8 cellular contexts compared by ENCODE assay signal in genomic region chr5:168219515-168220410, GRCh38.
DNase-seq lines count a peak whose midpoint lies in the region; ATAC-seq, FAIRE-seq and TF ChIP-seq lines count a peak whose summit lies in the region.

No MANE protein-coding gene starts in this region.

- no peaks in the 10 kb centered on the region for H3K4me1 Mint-ChIP-seq in MCF 10A (ENCODE audit: insufficient read depth, unreplicated experiment)

- H3K4me1 ChIP-seq in A549 (0 out of 3 replicates have a peak, but pooled peaks cover 3% of the 10 kb centered on the region), KMS-11 (ENCODE audit: low read depth, poor library complexity, severe bottlenecking) (peaks cover 4% of the 10 kb centered on the region), iPS-20b (ENCODE audit: insufficient read depth, low read length) (peaks cover 21% of the 10 kb centered on the region), smooth muscle cell (ENCODE audit: low read depth) (peaks cover 8% of the 10 kb centered on the region)

- CTCF ChIA-PET in A549 (lab: Yijun Ruan, JAX), result interaction anchor here (0.6 to 3.7 kb wide), 54 partner anchors 8 to 855 kb away, joined by 3 to 21 read pairs (median 4); no protein-coding TSS in a partner anchor
- CTCF ChIA-PET in MCF 10A (lab: Yijun Ruan, JAX), result interaction anchor here (0.6 to 5.3 kb wide), 88 partner anchors 7 to 1488 kb away, joined by 3 to 42 read pairs (median 4); partner anchors contain the start of gene RARS1

- H3K4me3 ChIP-seq in A549 (peak overlapping the region; percentile 32; the same call in 2 of the 3 replicates), GM06990 (replicated peaks; ENCODE audit: low read depth, low read length) (no peak overlapping the region), H7 (ENCODE audit: insufficient read depth, low read depth, low read length) (no peak overlapping the region), KMS-11 (IDR thresholded peaks at IDR 0.05; ENCODE audit: insufficient read depth, low read depth, low read length) (no peak overlapping the region), iPS-20b (ENCODE audit: low read length) (peak overlapping the region; percentile 24; the same call in 1 of the 2 replicates), smooth muscle cell (peak overlapping the region; percentile 40)

- WGBS in A549 (ENCODE audit: missing lambda C conversion rate), result 14% methylated on average over 8 of the region's 8 CpGs
- 30% methylated on average over 8 of the region's 8 CpGs for WGBS in smooth muscle cell (ENCODE audit: low lambda C conversion rate)

- peak; percentile 77 to 89 for ATAC-seq in A549

- H3K27ac Mint-ChIP-seq in MCF 10A (ENCODE audit: low read depth, unreplicated experiment), result peak overlapping the region; percentile 37

- H3K9ac ChIP-seq in KMS-11 (no peak overlapping the region), iPS-20b (ENCODE audit: low read depth, low read length) (peak overlapping the region; percentile 35; the same call in 1 of the 2 replicates), smooth muscle cell (ENCODE audit: low read depth) (no peak overlapping the region)

- H3K4me2 ChIP-seq in A549 (peak overlapping the region; percentile 75), KMS-11 (peak overlapping the region; percentile 9; the same call in 1 of the 2 replicates), smooth muscle cell (peak overlapping the region; percentile 74)

- H3K27me3 ChIP-seq in GM06990 (replicated peaks; ENCODE audit: control insufficient read depth, insufficient read depth, low read length) (no peaks in the 10 kb centered on the region), H7 (ENCODE audit: control insufficient read depth, insufficient read depth, low read length) (no peaks in the 10 kb centered on the region), KMS-11 (ENCODE audit: insufficient read depth, low read depth) (no peaks in the 10 kb centered on the region), iPS-20b (ENCODE audit: insufficient read depth, low read length) (no peaks in the 10 kb centered on the region), smooth muscle cell (ENCODE audit: low read depth) (no peaks in the 10 kb centered on the region)

- BruUV-seq in MCF 10A (replicated peaks; lab: Mats Ljungman, UMichigan), result no TSS peak

- POLR2A ChIA-PET in A549 (lab: Yijun Ruan, JAX), result interaction anchor here (0.6 to 0.7 kb wide), 3 partner anchors 187 to 560 kb away, joined by 5 to 8 read pairs (median 7); partner anchors contain the start of gene PANK3
- POLR2A ChIA-PET in MCF 10A (lab: Yijun Ruan, JAX), result interaction anchor here (0.7 to 1.4 kb wide), 6 partner anchors 12 to 644 kb away, joined by 3 read pairs; no protein-coding TSS in a partner anchor

- TF ChIP-seq CTCF in A549 (IDR thresholded peaks at IDR 0.05) (peak; percentile 91), GM06990 (IDR thresholded peaks at IDR 0.05; ENCODE audit: insufficient read depth, low read length, poor library complexity, severe bottlenecking) (peak; percentile 69), KMS-11 (conservative IDR thresholded peaks at IDR 0.05; ENCODE audit: low read depth, low read length) (peak; percentile 77), MCF 10A (IDR thresholded peaks at IDR 0.05; ENCODE audit: unreplicated experiment) (peak; percentile 90), smooth muscle cell (IDR thresholded peaks at IDR 0.05; ENCODE audit: borderline replicate concordance, insufficient read depth, poor library complexity, severe bottlenecking) (peak; percentile 89)

- H4K20me1 ChIP-seq in KMS-11 (ENCODE audit: insufficient read depth) (no peaks in the 10 kb centered on the region), smooth muscle cell (ENCODE audit: low read depth) (no peaks in the 10 kb centered on the region)

- peak; percentile 89 to 95 for TF ChIP-seq RAD21 in A549 (conservative IDR thresholded peaks at IDR 0.05 in 1 of 2, IDR thresholded peaks at IDR 0.05 in 1 of 2)

- H3K36me3 Mint-ChIP-seq in MCF 10A (ENCODE audit: insufficient read depth, unreplicated experiment), result no peaks in the 10 kb centered on the region

- H2AFZ ChIP-seq in KMS-11 (ENCODE audit: low read depth) (peak overlapping the region; percentile 86), smooth muscle cell (ENCODE audit: low read depth) (peak overlapping the region; percentile 90)

- H3K36me3 ChIP-seq in GM06990 (ENCODE audit: control insufficient read depth, insufficient read depth, low read length) (no peaks in the 10 kb centered on the region), H7 (replicated peaks; ENCODE audit: control insufficient read depth, insufficient read depth, low read length) (no peaks in the 10 kb centered on the region), KMS-11 (ENCODE audit: insufficient read depth) (no peaks in the 10 kb centered on the region), iPS-20b (ENCODE audit: insufficient read depth, low read depth, low read length) (no peaks in the 10 kb centered on the region), smooth muscle cell (ENCODE audit: low read depth) (no peaks in the 10 kb centered on the region)

- no peak for TF ChIP-seq EP300 in A549 (IDR thresholded peaks at IDR 0.05)

- no peaks in the 10 kb centered on the region for H3F3A ChIP-seq in smooth muscle cell (ENCODE audit: low read depth)

- no peaks in the 10 kb centered on the region for H3K9me3 ChIP-seq in A549
- H3K9me3 ChIP-seq in iPS-20b (ENCODE audit: insufficient read depth, low read depth, low read length), result no peaks in the 10 kb centered on the region
- no peaks in the 10 kb centered on the region for H3K9me3 ChIP-seq in smooth muscle cell (replicated peaks; ENCODE audit: low read depth)

- H3K27me3 Mint-ChIP-seq in MCF 10A (ENCODE audit: insufficient read depth, unreplicated experiment), result peaks cover 31% of the 10 kb centered on the region

- intact Hi-C loops in MCF 10A (cut with micrococcal nuclease), result loop anchor here (1.0 to 2.0 kb wide), 5 partner anchors 105 to 637 kb away; no protein-coding TSS in a partner anchor

- FAIRE-seq in A549 (lab: Jason Lieb, UNC), result peak; percentile 93

- H3K27ac ChIP-seq in A549 (peak overlapping the region; percentile 40 to 43; a peak in 2 of 6 replicates), KMS-11 (no peak overlapping the region), iPS-20b (ENCODE audit: low read length) (no peak overlapping the region), smooth muscle cell (ENCODE audit: low read depth) (no peak overlapping the region)

- H3K79me2 ChIP-seq in KMS-11 (ENCODE audit: insufficient read depth, low read depth), result no peaks in the 10 kb centered on the region
- H3K79me2 ChIP-seq in smooth muscle cell (ENCODE audit: low read depth), result no peaks in the 10 kb centered on the region

- peak; percentile 80 to 94 for DNase-seq in A549 (ENCODE audit: low read depth in 1 of 2, low spot score in 1 of 2)
- peak; percentile 58 for DNase-seq in GM06990 (ENCODE audit: extremely low read depth, insufficient read length)
- peak; percentile 68 for DNase-seq in H7
- DNase-seq in RPMI7951 (ENCODE audit: low read depth), result peak; percentile 71
- peak; percentile 89 for DNase-seq in MCF 10A (ENCODE audit: unreplicated experiment)
- DNase-seq in smooth muscle cell (lab: John Stamatoyannopoulos, UW; ENCODE audit: unreplicated experiment), result no peak

- no peaks in the 10 kb centered on the region for H3K9me3 Mint-ChIP-seq in MCF 10A (ENCODE audit: unreplicated experiment)

- H3K4me3 Mint-ChIP-seq in MCF 10A (ENCODE audit: unreplicated experiment), result no peak overlapping the region

- no peak for TF ChIP-seq POLR2A in A549 (IDR thresholded peaks at IDR 0.05; ENCODE audit: low read length)

TF ChIP-seq in A549, 52 proteins besides CTCF, POLR2A, EP300 and RAD21:
- TF ChIP-seq REST (IDR thresholded peaks at IDR 0.05) (no peak), SMC3 (IDR thresholded peaks at IDR 0.05) (peak; percentile 84)

Comparison
In these comparisons a context has a peak if more than half of its experiments do, and no peak if none do; other contexts are left out.
1. H3K27ac ChIP-seq: peak in A549 (2 of 2); none in KMS-11 (single experiment), iPS-20b (single experiment) and smooth muscle cell (single experiment).
2. H3K4me2 ChIP-seq: peak in every context shown above with its lines; median percentile 75 in A549; 74 in smooth muscle cell; 9 in KMS-11.
3. H3K4me3 ChIP-seq: peak in A549 (single experiment), iPS-20b (single experiment) and smooth muscle cell (single experiment); none in GM06990 (single experiment), H7 (single experiment) and KMS-11 (single experiment).
4. Peak in every context shown above with its lines, with median percentiles within 50 percentile points of each other: CTCF ChIP-seq.